18 cellular contexts compared by ENCODE assay signal in the genomic region with DNA sequence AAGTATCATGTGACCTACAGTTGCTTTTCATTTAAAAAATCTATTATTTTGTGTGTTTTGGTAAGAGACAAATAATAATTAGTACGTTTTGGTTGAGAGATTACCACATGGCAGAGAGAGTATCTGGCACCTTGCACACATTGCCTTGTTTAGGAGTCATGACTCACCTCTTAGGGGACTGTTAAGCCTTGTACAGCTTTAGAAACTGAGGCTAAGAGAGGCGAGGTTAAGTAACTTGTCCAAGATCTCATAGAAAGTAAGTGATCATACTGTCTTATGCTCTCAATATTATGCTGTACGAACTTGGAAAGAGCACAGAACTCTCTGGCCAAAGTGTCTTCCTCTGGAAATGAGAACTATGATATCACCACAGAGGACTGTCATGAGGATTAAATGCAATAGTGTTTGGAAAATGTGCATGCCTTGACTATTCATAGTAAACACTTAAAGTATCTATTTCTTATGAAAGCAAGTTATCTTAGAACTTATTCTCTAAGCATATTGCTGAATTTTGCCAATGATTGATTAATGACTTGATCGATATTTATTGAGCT.
"Had no signal": no experiment of that assay in that cellular context is flagged by ENCODE, and none has a peak within 500 bp of the region (broad histone marks: within the 10 kb centered on the region; RNA-seq: fewer than 3 reads in every experiment).

No MANE protein-coding gene starts in this region.

- H3K27ac ChIP-seq: ascending aorta, dorsolateral prefrontal cortex, tibial artery, vagina had no signal

- ATAC-seq: activated CD8-positive, alpha-beta memory T cell treated with anti-CD3 and anti-CD28 coated beads, Interleukin-2, amount 10 ng/mL, durations not matched to agents 7 days and 5 days; activated naive CD4-positive, alpha-beta T cell treated with anti-CD3 and anti-CD28 coated beads, Interleukin-2, amount 50 U/mL, for 72 hours; esophagus mucosa; mucosa of descending colon had no signal

- H3K9me3 Mint-ChIP-seq: activated naive CD4-positive, alpha-beta T cell treated with anti-CD3 and anti-CD28 coated beads, Interleukin-2, amount 50 U/mL, for 72 hours; activated T-cell treated with anti-CD3 and anti-CD28 coated beads, Interleukin-2, amount 50 U/mL, for 24 hours; nephron had no signal

- H3K4me1 Mint-ChIP-seq: nephron had no signal

- H3K27me3 ChIP-seq: ascending aorta, tibial artery, vagina had no signal

- FAIRE-seq: bronchial epithelial cell, frontal cortex had no signal

- H3K4me1 ChIP-seq: ascending aorta, tibial artery, vagina had no signal

- H3K27ac Mint-ChIP-seq: activated CD8-positive, alpha-beta memory T cell treated with anti-CD3 and anti-CD28 coated beads, Interleukin-2, amount 10 ng/mL, durations not matched to agents 7 days and 5 days; activated naive CD4-positive, alpha-beta T cell treated with anti-CD3 and anti-CD28 coated beads, Interleukin-2, amount 50 U/mL, for 72 hours; activated T-cell treated with anti-CD3 and anti-CD28 coated beads, Interleukin-2, amount 50 U/mL, for 24 hours; nephron had no signal

- H3K4me3 ChIP-seq: ascending aorta, dorsolateral prefrontal cortex, mucosa of descending colon, tibial artery, vagina had no signal

- H3K4me3 Mint-ChIP-seq: activated CD8-positive, alpha-beta memory T cell treated with anti-CD3 and anti-CD28 coated beads, Interleukin-2, amount 10 ng/mL, durations not matched to agents 7 days and 5 days; activated T-cell treated with anti-CD3 and anti-CD28 coated beads, Interleukin-2, amount 50 U/mL, for 24 hours; nephron had no signal

- H3K9me3 ChIP-seq: ascending aorta, mucosa of descending colon, tibial artery, vagina had no signal

- DNase-seq: activated CD4-positive, alpha-beta T cell treated with anti-CD3 and anti-CD28 coated beads for 1 hour; activated CD4-positive, alpha-beta T cell treated with anti-CD3 and anti-CD28 coated beads, Interleukin-2, amount 50 U/mL, for 48 hours; activated CD8-positive, alpha-beta memory T cell treated with anti-CD3 and anti-CD28 coated beads, Interleukin-2, amount 10 ng/mL, durations not matched to agents 7 days and 5 days; activated effector memory CD4-positive, alpha-beta T cell treated with anti-CD3 and anti-CD28 coated beads, Interleukin-2, amount 50 U/mL, for 16 hours; activated T-cell treated with anti-CD3 and anti-CD28 coated beads, Interleukin-2, amount 50 U/mL, for 24 hours; dorsolateral prefrontal cortex; mucosa of descending colon; stimulated activated CD4-positive, alpha-beta T cell treated with anti-CD3 and anti-CD28 coated beads, Interleukin-15, amount 100 ng/mL, for 24 hours; stimulated activated CD4-positive, alpha-beta T cell treated with anti-CD3 and anti-CD28 coated beads, Interleukin-4, amount 100 ng/mL, for 4 hours; T-helper 9 cell; tibial artery had no signal
